ENCODE assay signal across 23 cellular contexts in the genomic region with DNA sequence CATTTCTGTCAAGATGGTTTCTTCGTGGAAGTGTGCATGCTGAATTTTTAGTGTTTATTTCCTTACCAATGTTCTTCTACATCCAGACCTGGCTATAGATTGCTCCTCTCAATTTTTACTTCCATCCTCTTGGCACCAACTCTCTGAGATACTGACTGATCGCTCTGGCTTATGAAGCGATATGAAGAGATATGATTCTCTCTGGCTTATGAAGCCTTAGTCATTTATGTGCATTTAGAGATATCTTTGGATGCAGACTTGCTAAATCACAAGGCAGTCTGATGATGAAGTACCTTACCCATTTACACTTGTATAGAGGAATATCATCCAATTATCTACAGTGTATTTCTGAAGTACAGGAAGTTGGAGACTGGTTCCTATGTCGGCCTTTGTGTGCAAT.
A peak's percentile ranks its signal among the peaks of the same experiment; 100 is the strongest.
DNase-seq lines count a peak whose midpoint lies in the region; ATAC-seq and TF ChIP-seq lines count a peak whose summit lies in the region.
"Had no signal": no experiment of that assay in that cellular context is flagged by ENCODE, and none has a peak within 500 bp of the region (broad histone marks: within the 10 kb centered on the region; RNA-seq: fewer than 3 reads in every experiment).

No MANE protein-coding gene starts in this region.

- peaks cover 6% of the 10 kb centered on the region for H3K27me3 Mint-ChIP-seq in nephron (ENCODE audit: low read depth)

- no peaks in the 10 kb centered on the region for H3K36me3 Mint-ChIP-seq in nephron (ENCODE audit: low read depth)
- H3K36me3 Mint-ChIP-seq: CD14-positive monocyte; CD4-positive, alpha-beta memory T cell; CD4-positive, CD25-positive, alpha-beta regulatory T cell; CD8-positive, alpha-beta memory T cell had no signal

- H3K4me1 Mint-ChIP-seq in nephron, result peaks cover 52% of the 10 kb centered on the region
- H3K4me1 Mint-ChIP-seq: CD4-positive, alpha-beta memory T cell; CD4-positive, CD25-positive, alpha-beta regulatory T cell; CD8-positive, alpha-beta memory T cell had no signal

- peak; percentile 32 for DNase-seq in amniotic epithelial cell (ENCODE audit: low read depth)
- peak; percentile 61 to 70 for DNase-seq in erythroblast (lab: John Stamatoyannopoulos, UW)
- no peak for DNase-seq in kidney glomerular epithelial cell (lab: John Stamatoyannopoulos, UW)
- no peak for DNase-seq in NCI-H2196 treated with DMSO at 0.1 percent for 48 hours (lab: John Stamatoyannopoulos, UW; ENCODE audit: unreplicated experiment)
- DNase-seq: 8988T; BE2C; C1 segment of cervical spinal cord; CD4-positive, alpha-beta memory T cell; CD4-positive, CD25-positive, alpha-beta regulatory T cell; CD8-positive, alpha-beta memory T cell; COR-L47; DMS 273 treated with DMSO at 0.1 percent for 48 hours; DMS153; DMS53; DMS79; DND-41; EL; GDM1 had no signal

- H3K27ac Mint-ChIP-seq in nephron, result peak overlapping the region; percentile 89 to 92 (median 90)
- H3K27ac Mint-ChIP-seq: CD14-positive monocyte; CD4-positive, alpha-beta memory T cell; CD4-positive, CD25-positive, alpha-beta regulatory T cell; CD8-positive, alpha-beta memory T cell had no signal

- no peak for TF ChIP-seq CTCF in nephron (IDR thresholded peaks at IDR 0.05; ENCODE audit: unreplicated experiment in 3 of 3)

- H3K4me3 Mint-ChIP-seq in nephron, result no peak overlapping the region
- H3K4me3 Mint-ChIP-seq: CD14-positive monocyte; CD4-positive, alpha-beta memory T cell; CD4-positive, CD25-positive, alpha-beta regulatory T cell; CD8-positive, alpha-beta memory T cell had no signal

- ATAC-seq in HG03135 (IDR thresholded peaks at IDR 0.05; ENCODE audit: unreplicated experiment) (no peak), GM21737 (IDR thresholded peaks at IDR 0.05; ENCODE audit: unreplicated experiment) (no peak)
- ATAC-seq: GM12878 had no signal

- no peaks in the 10 kb centered on the region for H3K9me3 Mint-ChIP-seq in nephron
- H3K9me3 Mint-ChIP-seq: CD4-positive, alpha-beta memory T cell; CD4-positive, CD25-positive, alpha-beta regulatory T cell; CD8-positive, alpha-beta memory T cell had no signal

- TF ChIP-seq POLR2A in erythroblast (IDR thresholded peaks at IDR 0.05; ENCODE audit: low read length), result no peak

Comparison
In these comparisons a context has a peak if more than half of its experiments do, and no peak if none do; other contexts are left out.
1. DNase-seq: peak in amniotic epithelial cell (single experiment) and erythroblast (2 of 2); none in kidney glomerular epithelial cell (single experiment) and NCI-H2196 treated with DMSO at 0.1 percent for 48 hours (single experiment).